ENCODE assay signal across 8 cellular contexts in the genomic region with DNA sequence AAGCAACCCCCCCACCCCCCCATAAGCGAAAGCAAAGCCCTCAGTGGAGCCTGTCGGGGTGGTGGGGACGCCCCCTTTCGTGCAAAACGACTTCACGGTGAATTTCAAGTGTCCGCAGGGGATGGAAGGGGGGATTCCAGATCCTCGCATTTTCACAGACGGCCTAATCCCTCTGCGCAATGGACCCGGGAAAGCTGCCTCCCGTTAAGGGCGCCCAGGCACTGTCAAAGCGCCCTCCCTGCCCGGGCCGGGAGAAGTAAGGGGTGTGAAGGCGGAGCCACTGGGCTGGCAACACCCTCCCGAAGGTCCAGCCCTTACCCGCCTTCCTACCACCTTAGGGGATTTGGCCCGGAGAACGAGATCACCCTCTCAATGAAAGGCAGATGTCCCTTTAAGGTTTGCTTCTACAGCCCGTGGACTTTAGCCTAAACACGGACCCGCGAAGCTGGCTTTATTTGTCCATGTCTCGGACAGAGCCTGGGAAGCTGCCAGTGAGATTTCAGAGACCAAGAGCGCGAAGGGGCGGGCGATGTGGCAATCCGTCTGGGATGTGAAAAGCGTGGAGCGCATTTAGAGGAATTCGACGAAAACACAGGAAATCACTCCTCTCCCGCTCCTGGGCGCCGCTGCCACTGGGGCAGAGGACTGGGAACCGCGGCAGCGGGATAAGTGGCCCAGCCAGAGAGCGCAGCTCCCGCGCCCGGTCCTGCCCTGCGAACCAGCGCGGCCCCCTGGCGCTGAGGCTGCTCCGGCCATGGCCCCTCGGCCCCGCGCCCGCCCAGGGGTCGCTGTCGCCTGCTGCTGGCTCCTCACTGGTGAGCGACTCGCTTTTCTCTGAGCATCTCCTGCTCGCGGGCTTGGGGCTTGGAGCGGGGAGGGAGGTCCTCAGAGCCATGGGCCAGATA. TPM values are rescaled to one million over a fixed set of nuclear protein-coding genes. Genes with fewer than 3 reads are reported as not detected.
DNase-seq lines count a peak whose midpoint lies in the region; ATAC-seq and TF ChIP-seq lines count a peak whose summit lies in the region.

A gene (plus strand): TSS at position 317 of the 905 bp plus-strand sequence. CDS start 438 bp downstream, at position 755.
A gene with protein sequence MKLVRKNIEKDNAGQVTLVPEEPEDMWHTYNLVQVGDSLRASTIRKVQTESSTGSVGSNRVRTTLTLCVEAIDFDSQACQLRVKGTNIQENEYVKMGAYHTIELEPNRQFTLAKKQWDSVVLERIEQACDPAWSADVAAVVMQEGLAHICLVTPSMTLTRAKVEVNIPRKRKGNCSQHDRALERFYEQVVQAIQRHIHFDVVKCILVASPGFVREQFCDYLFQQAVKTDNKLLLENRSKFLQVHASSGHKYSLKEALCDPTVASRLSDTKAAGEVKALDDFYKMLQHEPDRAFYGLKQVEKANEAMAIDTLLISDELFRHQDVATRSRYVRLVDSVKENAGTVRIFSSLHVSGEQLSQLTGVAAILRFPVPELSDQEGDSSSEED (plus strand): TSS at position 317 of the 905 bp plus-strand sequence. CDS start 12,479 bp downstream, outside the sequence.

- CTCF ChIA-PET in Calu3 (lab: Charles Lee) = interaction anchor here (1.0 to 1.6 kb wide), 5 partner anchors 12 to 128 kb away, joined by 3 to 13 read pairs (median 5); no protein-coding TSS in a partner anchor

- peak within 1 kb of the TSS; percentile 91 for H3K27ac ChIP-seq in left ventricle myocardium inferior (replicated peaks)
- H3K27ac ChIP-seq in prostate gland = peak within 1 kb of the TSS; percentile 85 to 88

- no peaks in the 10 kb centered on the region for H3K9me3 Mint-ChIP-seq in Calu3 (ENCODE audit: low read depth, unreplicated experiment)

- H3K9me3 ChIP-seq in left ventricle myocardium inferior (replicated peaks) (no peaks in the 10 kb centered on the region), prostate gland (no peaks in the 10 kb centered on the region)

- peaks cover 21% of the 10 kb centered on the region for H3K36me3 Mint-ChIP-seq in Calu3 (ENCODE audit: insufficient read depth, unreplicated experiment)

- peak within 1 kb of the TSS; percentile 90 for H3K4me3 Mint-ChIP-seq in Calu3 (ENCODE audit: low read depth, unreplicated experiment)

- intact Hi-C loops in Calu3 (cut with micrococcal nuclease; ENCODE audit: unreplicated experiment) (loop anchor here (1.0 to 5.0 kb wide), 3 partner anchors 77 to 127 kb away; no protein-coding TSS in a partner anchor), left ventricle myocardium inferior (cut with micrococcal nuclease) (loop anchor here (5.0 to 10.0 kb wide), 2 partner anchors 83 to 129 kb away; no protein-coding TSS in a partner anchor), prostate gland (cut with DNase I) (loop anchor here (5.0 kb wide), 2 partner anchors 96 to 309 kb away; no protein-coding TSS in a partner anchor)

- H3K36me3 ChIP-seq in left ventricle myocardium inferior = no peaks in the 10 kb centered on the region
- H3K36me3 ChIP-seq in prostate gland = no peaks in the 10 kb centered on the region

- ATAC-seq in GM19455 (IDR thresholded peaks at IDR 0.05; ENCODE audit: unreplicated experiment) (peak; percentile 72), HG03521 (IDR thresholded peaks at IDR 0.05; ENCODE audit: unreplicated experiment) (peak; percentile 60), SK-N-SH treated with all-trans-retinoic acid at 6 μM for 48 hours (peak; percentile 95)

- TSS peak; percentile 29 for BruUV-seq in Calu3 (replicated peaks; lab: Mats Ljungman, UMichigan)

- no peak for TF ChIP-seq POLR2A in prostate gland (IDR thresholded peaks at IDR 0.05)

- DNase-seq in Calu3 = peak; percentile 77
- DNase-seq in anterior cingulate cortex (lab: John Stamatoyannopoulos, UW) = peak in 30 of 58 donors; percentile 3 to 56 (median 20)
- DNase-seq in left ventricle myocardium inferior = peak; percentile 67
- peak; percentile 58 for DNase-seq in prostate gland (ENCODE audit: low spot score)
- DNase-seq in occipital lobe (lab: John Stamatoyannopoulos, UW) = no peak

- TF ChIP-seq CTCF in Calu3 (IDR thresholded peaks at IDR 0.05; ENCODE audit: unreplicated experiment) (no peak), left ventricle myocardium inferior (IDR thresholded peaks at IDR 0.05; ENCODE audit: borderline replicate concordance) (peak; percentile 63), prostate gland (IDR thresholded peaks at IDR 0.05) (peak; percentile 13 to 60 (median 30))

- H3K4me1 ChIP-seq in left ventricle myocardium inferior = peaks cover 51% of the 10 kb centered on the region
- H3K4me1 ChIP-seq in prostate gland (replicated peaks) = no peaks in the 10 kb centered on the region

- H3K4me1 Mint-ChIP-seq in Calu3 (ENCODE audit: low read depth, unreplicated experiment) = peaks cover 47% of the 10 kb centered on the region

- no peaks in the 10 kb centered on the region for H3K27me3 Mint-ChIP-seq in Calu3 (ENCODE audit: unreplicated experiment)

- WGBS in prostate gland = under 1% methylated on average over 56 of the region's 61 CpGs

- H3K4me3 ChIP-seq in left ventricle myocardium inferior = peak within 1 kb of the TSS; percentile 75
- peak within 1 kb of the TSS; percentile 48 to 52 for H3K4me3 ChIP-seq in prostate gland

- H3K27ac Mint-ChIP-seq in Calu3 (ENCODE audit: unreplicated experiment) = peak within 1 kb of the TSS; percentile 73

- no peaks in the 10 kb centered on the region for H3K27me3 ChIP-seq in left ventricle myocardium inferior (ENCODE audit: low read depth)
- no peaks in the 10 kb centered on the region for H3K27me3 ChIP-seq in prostate gland (replicated peaks; ENCODE audit: insufficient read depth)

TF ChIP-seq in SK-N-SH treated with all-trans-retinoic acid at 6 μM for 48 hours, 23 proteins besides CTCF, POLR2A, EP300 and RAD21:
- TF ChIP-seq TCF4 (CRISPR knock-in tag; IDR thresholded peaks at IDR 0.05; ENCODE audit: borderline replicate concordance) (0 out of 2 replicates have a peak, but pooled peaks have one; percentile 43), TOX (CRISPR knock-in tag; IDR thresholded peaks at IDR 0.05; ENCODE audit: borderline replicate concordance) (no peak), CSDC2 (CRISPR knock-in tag; IDR thresholded peaks at IDR 0.05) (peak; percentile 46; the same call in 1 of the 2 replicates)
- TF ChIP-seq, protein P1, sequence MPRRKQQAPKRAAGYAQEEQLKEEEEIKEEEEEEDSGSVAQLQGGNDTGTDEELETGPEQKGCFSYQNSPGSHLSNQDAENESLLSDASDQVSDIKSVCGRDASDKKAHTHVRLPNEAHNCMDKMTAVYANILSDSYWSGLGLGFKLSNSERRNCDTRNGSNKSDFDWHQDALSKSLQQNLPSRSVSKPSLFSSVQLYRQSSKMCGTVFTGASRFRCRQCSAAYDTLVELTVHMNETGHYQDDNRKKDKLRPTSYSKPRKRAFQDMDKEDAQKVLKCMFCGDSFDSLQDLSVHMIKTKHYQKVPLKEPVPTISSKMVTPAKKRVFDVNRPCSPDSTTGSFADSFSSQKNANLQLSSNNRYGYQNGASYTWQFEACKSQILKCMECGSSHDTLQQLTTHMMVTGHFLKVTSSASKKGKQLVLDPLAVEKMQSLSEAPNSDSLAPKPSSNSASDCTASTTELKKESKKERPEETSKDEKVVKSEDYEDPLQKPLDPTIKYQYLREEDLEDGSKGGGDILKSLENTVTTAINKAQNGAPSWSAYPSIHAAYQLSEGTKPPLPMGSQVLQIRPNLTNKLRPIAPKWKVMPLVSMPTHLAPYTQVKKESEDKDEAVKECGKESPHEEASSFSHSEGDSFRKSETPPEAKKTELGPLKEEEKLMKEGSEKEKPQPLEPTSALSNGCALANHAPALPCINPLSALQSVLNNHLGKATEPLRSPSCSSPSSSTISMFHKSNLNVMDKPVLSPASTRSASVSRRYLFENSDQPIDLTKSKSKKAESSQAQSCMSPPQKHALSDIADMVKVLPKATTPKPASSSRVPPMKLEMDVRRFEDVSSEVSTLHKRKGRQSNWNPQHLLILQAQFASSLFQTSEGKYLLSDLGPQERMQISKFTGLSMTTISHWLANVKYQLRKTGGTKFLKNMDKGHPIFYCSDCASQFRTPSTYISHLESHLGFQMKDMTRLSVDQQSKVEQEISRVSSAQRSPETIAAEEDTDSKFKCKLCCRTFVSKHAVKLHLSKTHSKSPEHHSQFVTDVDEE (CRISPR knock-in tag; IDR thresholded peaks at IDR 0.05) = peak; percentile 57; the same call in 1 of the 2 replicates

RNA-seq across cellular contexts. Expression of the first gene that starts in this region (rescaled TPM):
- total RNA-seq in Calu3 (2022) (18.9 and 20.2 TPM in 2 replicates), left ventricle myocardium inferior (28.4 TPM), prostate gland (10 to 100 TPM; 43.7 to 78.3 TPM), occipital lobe (7.2 TPM)

RNA-seq across cellular contexts. Expression of the second gene that starts in this region (rescaled TPM):
- total RNA-seq in Calu3 (2022) = 24.6 and 26.4 TPM in 2 replicates
- 19.7 TPM for total RNA-seq in left ventricle myocardium inferior
- 10 to 100 TPM; 14.9 to 18.8 TPM for total RNA-seq in prostate gland
- 36.2 TPM for total RNA-seq in occipital lobe
